In the genomic region with DNA sequence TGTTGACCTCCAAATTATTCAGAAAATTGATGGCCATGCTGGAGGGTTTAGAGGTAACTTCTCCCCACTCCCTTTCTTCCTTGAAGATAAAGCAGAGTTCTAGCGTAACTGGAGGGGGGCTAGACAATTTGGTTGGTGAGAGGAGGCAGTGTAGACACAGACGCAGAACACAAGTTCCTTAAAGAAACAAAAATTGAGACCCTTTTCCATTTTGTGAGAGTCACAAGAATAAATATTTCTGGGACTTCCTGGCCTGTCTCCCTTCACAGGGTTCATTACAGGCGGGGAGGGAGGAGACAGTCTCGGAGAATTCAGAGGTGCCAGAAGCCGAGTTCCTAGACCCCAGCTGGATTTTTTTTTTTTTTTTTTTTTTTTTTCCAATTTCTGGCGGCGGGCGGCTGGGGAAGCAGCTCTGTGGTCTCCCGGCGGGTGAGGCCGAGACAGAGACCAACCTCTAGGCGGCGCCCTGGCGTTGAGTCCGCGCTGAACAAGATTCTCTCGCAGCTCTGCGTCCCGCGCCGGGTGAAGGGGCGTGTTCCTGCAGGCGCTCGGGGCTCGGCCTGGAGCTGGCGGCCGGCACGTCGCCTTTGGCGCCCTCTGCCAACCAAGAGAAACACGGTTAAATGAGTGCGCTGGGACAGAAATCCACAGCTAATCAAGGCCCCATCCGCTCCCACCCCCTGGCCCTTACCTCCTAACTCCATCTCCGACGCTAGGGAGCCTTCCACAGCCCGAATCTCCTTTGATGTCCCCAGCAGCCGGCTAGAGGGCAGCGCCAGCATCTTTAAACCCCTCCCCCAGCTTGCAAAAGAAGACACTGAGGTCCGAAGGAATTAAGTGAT, we compare ENCODE assay signal across 8 cellular contexts. TPM values are rescaled to one million over a fixed set of nuclear protein-coding genes. Genes with fewer than 3 reads are reported as not detected.
DNase-seq lines count a peak whose midpoint lies in the region; ATAC-seq, FAIRE-seq and TF ChIP-seq lines count a peak whose summit lies in the region.

No MANE protein-coding gene starts in this region.

- TF ChIP-seq CTCF in MM.1S (IDR thresholded peaks at IDR 0.05; ENCODE audit: low read length) (peak; percentile 78), HepG2 (CRISPR knock-in tag; IDR thresholded peaks at IDR 0.05) (peak; percentile 74)

- H3K9me3 ChIP-seq in MM.1S (replicated peaks; ENCODE audit: insufficient read depth, low read length) (no peaks in the 10 kb centered on the region), HepG2 (ENCODE audit: low read length) (no peaks in the 10 kb centered on the region)

- H3K27me3 ChIP-seq in MM.1S (replicated peaks; ENCODE audit: insufficient read depth, low read length) (peaks cover 30% of the 10 kb centered on the region), HepG2 (ENCODE audit: control insufficient read depth in 1 of 2, insufficient read depth in 2 of 2, low read length in 2 of 2) (peaks cover 20 to 97% of the 10 kb centered on the region in 2 experiments; a peak in 4 of 5 replicates)

- H3K36me3 ChIP-seq in MM.1S (replicated peaks; ENCODE audit: insufficient read depth, low read length) (no peaks in the 10 kb centered on the region), HepG2 (replicated peaks in 1 of 2; ENCODE audit: control insufficient read depth in 1 of 2, insufficient read depth in 2 of 2, low read length in 2 of 2) (no peaks in the 10 kb centered on the region)

- no peaks in the 10 kb centered on the region for H3F3A ChIP-seq in MM.1S (ENCODE audit: insufficient read depth, low read length)

- H3K79me2 ChIP-seq in MM.1S (ENCODE audit: low read length) (no peaks in the 10 kb centered on the region), HepG2 (ENCODE audit: insufficient read depth, low read length) (no peaks in the 10 kb centered on the region)

- in situ Hi-C loops in T47D (cut with HindIII; ENCODE audit: low pct_unique_long_range_greater_than_20kb, low sequenced_read_pairs) (no loop called here), HepG2 (cut with HindIII; ENCODE audit: extremely low pct_ligation_motif_present, low pct_unique_long_range_greater_than_20kb) (no loop called here)

- H2AFZ ChIP-seq in MM.1S (ENCODE audit: low read length) (peak overlapping the region; percentile 65), HepG2 (ENCODE audit: low read length) (no peak overlapping the region)

- H3K27ac ChIP-seq in MM.1S (ENCODE audit: low read length), result no peak overlapping the region
- no peak overlapping the region for H3K27ac ChIP-seq in HepG2 (ENCODE audit: extremely low read length, insufficient read depth, low read length)

- BruUV-seq in HepG2 (replicated peaks; lab: Mats Ljungman, UMichigan), result no TSS peak

- TF ChIP-seq RAD21 in HepG2 (CRISPR knock-in tag; IDR thresholded peaks at IDR 0.05), result peak; percentile 58

- H3K9me2 ChIP-seq in MM.1S (replicated peaks; ENCODE audit: insufficient read depth, low read length), result no peaks in the 10 kb centered on the region

- H4K20me1 ChIP-seq in MM.1S (ENCODE audit: insufficient read depth, low read length) (no peaks in the 10 kb centered on the region), HepG2 (ENCODE audit: insufficient read depth, low read length) (no peaks in the 10 kb centered on the region)

- intact Hi-C loops in HepG2 (cut with micrococcal nuclease; ENCODE audit: unreplicated experiment), result no loop called here

- no peak for TF ChIP-seq POLR2A in GM12891 (IDR thresholded peaks at IDR 0.05; ENCODE audit: low read depth, low read length)
- TF ChIP-seq POLR2A in HepG2 (IDR thresholded peaks at IDR 0.05; ENCODE audit: insufficient read depth in 1 of 2, low read depth in 2 of 2, low read length in 2 of 2), result no peak

- no peak overlapping the region for H3K4me3 ChIP-seq in MM.1S (ENCODE audit: low read length)
- no peak overlapping the region for H3K4me3 ChIP-seq in HepG2 (replicated peaks in 1 of 3; ENCODE audit: insufficient read depth in 1 of 3, low read depth in 2 of 3, low read length in 3 of 3)

- ATAC-seq in HepG2, result peak; percentile 94
- no peak for ATAC-seq in HG03565 (IDR thresholded peaks at IDR 0.05; ENCODE audit: unreplicated experiment)

- H3K9ac ChIP-seq in MM.1S (ENCODE audit: low read length) (no peak overlapping the region; the same call in 1 of the 2 replicates), HepG2 (ENCODE audit: insufficient read depth, low read depth, low read length) (no peak overlapping the region)

- POLR2A ChIA-PET in HepG2 (lab: Yijun Ruan, JAX), result interaction anchor here (0.9 kb wide), 1 partner anchor 24 kb away, joined by 3 read pairs; no protein-coding TSS in a partner anchor

- H3K4me2 ChIP-seq in MM.1S (ENCODE audit: low read depth, low read length) (peak overlapping the region; percentile 65), HepG2 (ENCODE audit: low read depth, low read length) (peak overlapping the region; percentile 45)

- peak; percentile 5 for FAIRE-seq in GM12891 (lab: Jason Lieb, UNC)
- peak; percentile 78 for FAIRE-seq in HepG2 (lab: Jason Lieb, UNC)
- no peak for FAIRE-seq in HTR-8/SVneo (lab: Jason Lieb, UNC)

- DNase-seq in GM12891 (ENCODE audit: insufficient read length, low spot score), result peak; percentile 83
- peak; percentile 96 for DNase-seq in MM.1S
- peak; percentile 67 for DNase-seq in T-helper 9 cell
- DNase-seq in T47D (ENCODE audit: low read depth in 1 of 2, low spot score in 1 of 2), result peak; percentile 81 to 86
- DNase-seq in HepG2 (ENCODE audit: low spot score), result peak; percentile 83
- peak; percentile 91 for DNase-seq in stimulated activated CD8-positive, alpha-beta memory T cell treated with anti-CD3 and anti-CD28 coated beads, Interleukin-4, amount 100 ng/mL, for 48 hours
- no peak for DNase-seq in HTR-8/SVneo (ENCODE audit: insufficient read length, low spot score)

- WGBS in HepG2 (ENCODE audit: low lambda C conversion rate), result 3% methylated on average over 30 of the region's 39 CpGs

- TF ChIP-seq EP300 in HepG2 (IDR thresholded peaks at IDR 0.05; ENCODE audit: low read depth in 2 of 2, low read length in 2 of 2) (no peak), HepG2 (CRISPR knock-in tag; IDR thresholded peaks at IDR 0.05; ENCODE audit: borderline replicate concordance) (no peak)

- H3K4me1 ChIP-seq in MM.1S (ENCODE audit: low read length) (peaks cover 4% of the 10 kb centered on the region; the same call in 1 of the 2 replicates), HepG2 (ENCODE audit: insufficient read depth, low read length) (0 out of 2 replicates have a peak, but pooled peaks cover 4% of the 10 kb centered on the region)

- CTCF ChIA-PET in HepG2 (lab: Yijun Ruan, JAX; ENCODE audit: low intra/inter-chr PET ratio, low total read pairs), result no interaction called here

RNA-seq across cellular contexts. Expression of a gene that starts 10.2 kb away (rescaled TPM):
- 0.14 TPM for polyA plus RNA-seq in GM12891 (2012; ENCODE audit: low read depth, missing spikeins)
- total RNA-seq in HepG2 (2016; rRNA removed; fragmentation: Illumina TruSeq; extraction: Trizol), result not detected in 2 replicates
- not detected in 2 replicates for total RNA-seq in HepG2 (2016; cell fraction: cytosol; rRNA removed; fragmentation: Illumina TruSeq; extraction: Trizol; ENCODE audit: low read depth)
- not detected in 2 replicates for total RNA-seq in HepG2 (2016; cell fraction: insoluble cytoplasmic fraction; rRNA removed; fragmentation: Illumina TruSeq; extraction: Trizol)
- not detected in 2 replicates for total RNA-seq in HepG2 (2016; cell fraction: membrane; rRNA removed; fragmentation: Illumina TruSeq; extraction: Trizol)
- not detected in 2 replicates for total RNA-seq in HepG2 (2016; cell fraction: nucleus; rRNA removed; fragmentation: Illumina TruSeq; extraction: Trizol)
- polyA plus RNA-seq in HepG2 (2011; rRNA removed), result not detected in 2 replicates
- polyA plus RNA-seq in HepG2 (2011; cell fraction: cytosol; rRNA removed), result 0.01 TPM in 1 of 2 replicates, not detected in the other
- not detected in 2 replicates for polyA plus RNA-seq in HepG2 (2011; cell fraction: nucleus; rRNA removed)
- polyA plus RNA-seq in HepG2 (2012), result not detected in 2 replicates
- not detected in 2 replicates for polyA plus RNA-seq in HepG2 (2016; cell fraction: cytosol; fragmentation: Illumina TruSeq; extraction: Trizol; ENCODE audit: low read depth)
- polyA plus RNA-seq in HepG2 (2016; cell fraction: insoluble cytoplasmic fraction; fragmentation: Illumina TruSeq; extraction: Trizol; ENCODE audit: low read depth), result not detected in 2 replicates
- polyA plus RNA-seq in HepG2 (2016; cell fraction: membrane; fragmentation: Illumina TruSeq; extraction: Trizol; ENCODE audit: low read depth), result not detected in 2 replicates
- not detected in 2 replicates for polyA plus RNA-seq in HepG2 (2016; cell fraction: nucleus; fragmentation: Illumina TruSeq; extraction: Trizol; ENCODE audit: insufficient read depth, low read depth)
- polyA minus RNA-seq in HepG2 (2011; rRNA and poly(A)+ RNA removed; ENCODE audit: low replicate concordance), result 0.06 and 0.49 TPM in 2 replicates
- polyA minus RNA-seq in HepG2 (2011; cell fraction: cytosol; rRNA and poly(A)+ RNA removed), result not detected in 2 replicates
- not detected in 2 replicates for polyA minus RNA-seq in HepG2 (2011; cell fraction: nucleus; rRNA and poly(A)+ RNA removed)

RNA-seq across cellular contexts. Expression of a gene that starts 21.3 kb away (rescaled TPM):
- not detected for polyA plus RNA-seq in GM12891 (2012; ENCODE audit: low read depth, missing spikeins)
- total RNA-seq in HepG2 (2016; rRNA removed; fragmentation: Illumina TruSeq; extraction: Trizol), result not detected in 2 replicates
- not detected in 2 replicates for total RNA-seq in HepG2 (2016; cell fraction: cytosol; rRNA removed; fragmentation: Illumina TruSeq; extraction: Trizol; ENCODE audit: low read depth)
- total RNA-seq in HepG2 (2016; cell fraction: insoluble cytoplasmic fraction; rRNA removed; fragmentation: Illumina TruSeq; extraction: Trizol), result not detected in 2 replicates
- not detected in 2 replicates for total RNA-seq in HepG2 (2016; cell fraction: membrane; rRNA removed; fragmentation: Illumina TruSeq; extraction: Trizol)
- not detected in 2 replicates for total RNA-seq in HepG2 (2016; cell fraction: nucleus; rRNA removed; fragmentation: Illumina TruSeq; extraction: Trizol)
- polyA plus RNA-seq in HepG2 (2011; rRNA removed), result not detected in 2 replicates
- polyA plus RNA-seq in HepG2 (2011; cell fraction: cytosol; rRNA removed), result not detected in 2 replicates
- not detected in 2 replicates for polyA plus RNA-seq in HepG2 (2011; cell fraction: nucleus; rRNA removed)
- polyA plus RNA-seq in HepG2 (2012), result not detected in 2 replicates
- not detected in 2 replicates for polyA plus RNA-seq in HepG2 (2016; cell fraction: cytosol; fragmentation: Illumina TruSeq; extraction: Trizol; ENCODE audit: low read depth)
- not detected in 2 replicates for polyA plus RNA-seq in HepG2 (2016; cell fraction: insoluble cytoplasmic fraction; fragmentation: Illumina TruSeq; extraction: Trizol; ENCODE audit: low read depth)
- polyA plus RNA-seq in HepG2 (2016; cell fraction: membrane; fragmentation: Illumina TruSeq; extraction: Trizol; ENCODE audit: low read depth), result not detected in 2 replicates
- not detected in 2 replicates for polyA plus RNA-seq in HepG2 (2016; cell fraction: nucleus; fragmentation: Illumina TruSeq; extraction: Trizol; ENCODE audit: insufficient read depth, low read depth)
- polyA minus RNA-seq in HepG2 (2011; rRNA and poly(A)+ RNA removed; ENCODE audit: low replicate concordance), result 0.19 TPM in 1 of 2 replicates, not detected in the other
- not detected in 2 replicates for polyA minus RNA-seq in HepG2 (2011; cell fraction: cytosol; rRNA and poly(A)+ RNA removed)
- not detected in 2 replicates for polyA minus RNA-seq in HepG2 (2011; cell fraction: nucleus; rRNA and poly(A)+ RNA removed)

RNA-seq across cellular contexts. Expression of a gene that starts 25.6 kb away (rescaled TPM):
- polyA plus RNA-seq in GM12891 (2012; ENCODE audit: low read depth, missing spikeins), result 2.3 TPM
- not detected in 2 replicates for total RNA-seq in HepG2 (2016; rRNA removed; fragmentation: Illumina TruSeq; extraction: Trizol)
- total RNA-seq in HepG2 (2016; cell fraction: cytosol; rRNA removed; fragmentation: Illumina TruSeq; extraction: Trizol; ENCODE audit: low read depth), result not detected in 2 replicates
- not detected in 2 replicates for total RNA-seq in HepG2 (2016; cell fraction: insoluble cytoplasmic fraction; rRNA removed; fragmentation: Illumina TruSeq; extraction: Trizol)
- total RNA-seq in HepG2 (2016; cell fraction: membrane; rRNA removed; fragmentation: Illumina TruSeq; extraction: Trizol), result not detected in 2 replicates
- not detected in 2 replicates for total RNA-seq in HepG2 (2016; cell fraction: nucleus; rRNA removed; fragmentation: Illumina TruSeq; extraction: Trizol)
- polyA plus RNA-seq in HepG2 (2011; rRNA removed), result 0.04 and 0.08 TPM in 2 replicates
- not detected in 2 replicates for polyA plus RNA-seq in HepG2 (2011; cell fraction: cytosol; rRNA removed)
- polyA plus RNA-seq in HepG2 (2011; cell fraction: nucleus; rRNA removed), result not detected in 2 replicates
- polyA plus RNA-seq in HepG2 (2012), result not detected in 2 replicates
- polyA plus RNA-seq in HepG2 (2016; cell fraction: cytosol; fragmentation: Illumina TruSeq; extraction: Trizol; ENCODE audit: low read depth), result not detected in 2 replicates
- polyA plus RNA-seq in HepG2 (2016; cell fraction: insoluble cytoplasmic fraction; fragmentation: Illumina TruSeq; extraction: Trizol; ENCODE audit: low read depth), result not detected in 2 replicates
- not detected in 2 replicates for polyA plus RNA-seq in HepG2 (2016; cell fraction: membrane; fragmentation: Illumina TruSeq; extraction: Trizol; ENCODE audit: low read depth)
- not detected in 2 replicates for polyA plus RNA-seq in HepG2 (2016; cell fraction: nucleus; fragmentation: Illumina TruSeq; extraction: Trizol; ENCODE audit: insufficient read depth, low read depth)
- 8.9 TPM in 1 of 2 replicates, not detected in the other for polyA minus RNA-seq in HepG2 (2011; rRNA and poly(A)+ RNA removed; ENCODE audit: low replicate concordance)
- not detected in 2 replicates for polyA minus RNA-seq in HepG2 (2011; cell fraction: cytosol; rRNA and poly(A)+ RNA removed)
- polyA minus RNA-seq in HepG2 (2011; cell fraction: nucleus; rRNA and poly(A)+ RNA removed), result not detected in 2 replicates

RNA-seq across cellular contexts. Expression of a gene that starts 31.6 kb away (rescaled TPM):
- 0.12 TPM for polyA plus RNA-seq in GM12891 (2012; ENCODE audit: low read depth, missing spikeins)
- total RNA-seq in HepG2 (2016; rRNA removed; fragmentation: Illumina TruSeq; extraction: Trizol), result not detected in 2 replicates
- total RNA-seq in HepG2 (2016; cell fraction: cytosol; rRNA removed; fragmentation: Illumina TruSeq; extraction: Trizol; ENCODE audit: low read depth), result not detected in 2 replicates
- total RNA-seq in HepG2 (2016; cell fraction: insoluble cytoplasmic fraction; rRNA removed; fragmentation: Illumina TruSeq; extraction: Trizol), result not detected in 2 replicates
- total RNA-seq in HepG2 (2016; cell fraction: membrane; rRNA removed; fragmentation: Illumina TruSeq; extraction: Trizol), result not detected in 2 replicates
- total RNA-seq in HepG2 (2016; cell fraction: nucleus; rRNA removed; fragmentation: Illumina TruSeq; extraction: Trizol), result not detected in 2 replicates
- not detected in 2 replicates for polyA plus RNA-seq in HepG2 (2011; rRNA removed)
- polyA plus RNA-seq in HepG2 (2011; cell fraction: cytosol; rRNA removed), result not detected in 2 replicates
- polyA plus RNA-seq in HepG2 (2011; cell fraction: nucleus; rRNA removed), result not detected in 2 replicates
- polyA plus RNA-seq in HepG2 (2012), result not detected in 2 replicates
- polyA plus RNA-seq in HepG2 (2016; cell fraction: cytosol; fragmentation: Illumina TruSeq; extraction: Trizol; ENCODE audit: low read depth), result not detected in 2 replicates
- not detected in 2 replicates for polyA plus RNA-seq in HepG2 (2016; cell fraction: insoluble cytoplasmic fraction; fragmentation: Illumina TruSeq; extraction: Trizol; ENCODE audit: low read depth)
- polyA plus RNA-seq in HepG2 (2016; cell fraction: membrane; fragmentation: Illumina TruSeq; extraction: Trizol; ENCODE audit: low read depth), result not detected in 2 replicates
- not detected in 2 replicates for polyA plus RNA-seq in HepG2 (2016; cell fraction: nucleus; fragmentation: Illumina TruSeq; extraction: Trizol; ENCODE audit: insufficient read depth, low read depth)
- polyA minus RNA-seq in HepG2 (2011; rRNA and poly(A)+ RNA removed; ENCODE audit: low replicate concordance), result 3.5 TPM in 1 of 2 replicates, not detected in the other
- polyA minus RNA-seq in HepG2 (2011; cell fraction: cytosol; rRNA and poly(A)+ RNA removed), result not detected in 2 replicates
- polyA minus RNA-seq in HepG2 (2011; cell fraction: nucleus; rRNA and poly(A)+ RNA removed), result not detected in 2 replicates

RNA-seq across cellular contexts. Expression of a gene that starts 42.8 kb away (rescaled TPM):
- not detected for polyA plus RNA-seq in GM12891 (2012; ENCODE audit: low read depth, missing spikeins)
- not detected in 2 replicates for total RNA-seq in HepG2 (2016; rRNA removed; fragmentation: Illumina TruSeq; extraction: Trizol)
- total RNA-seq in HepG2 (2016; cell fraction: cytosol; rRNA removed; fragmentation: Illumina TruSeq; extraction: Trizol; ENCODE audit: low read depth), result not detected in 2 replicates
- not detected in 2 replicates for total RNA-seq in HepG2 (2016; cell fraction: insoluble cytoplasmic fraction; rRNA removed; fragmentation: Illumina TruSeq; extraction: Trizol)
- total RNA-seq in HepG2 (2016; cell fraction: membrane; rRNA removed; fragmentation: Illumina TruSeq; extraction: Trizol), result not detected in 2 replicates
- total RNA-seq in HepG2 (2016; cell fraction: nucleus; rRNA removed; fragmentation: Illumina TruSeq; extraction: Trizol), result not detected in 2 replicates
- not detected in 2 replicates for polyA plus RNA-seq in HepG2 (2011; rRNA removed)
- not detected in 2 replicates for polyA plus RNA-seq in HepG2 (2011; cell fraction: cytosol; rRNA removed)
- not detected in 2 replicates for polyA plus RNA-seq in HepG2 (2011; cell fraction: nucleus; rRNA removed)
- not detected in 2 replicates for polyA plus RNA-seq in HepG2 (2012)
- polyA plus RNA-seq in HepG2 (2016; cell fraction: cytosol; fragmentation: Illumina TruSeq; extraction: Trizol; ENCODE audit: low read depth), result not detected in 2 replicates
- polyA plus RNA-seq in HepG2 (2016; cell fraction: insoluble cytoplasmic fraction; fragmentation: Illumina TruSeq; extraction: Trizol; ENCODE audit: low read depth), result not detected in 2 replicates
- not detected in 2 replicates for polyA plus RNA-seq in HepG2 (2016; cell fraction: membrane; fragmentation: Illumina TruSeq; extraction: Trizol; ENCODE audit: low read depth)
- polyA plus RNA-seq in HepG2 (2016; cell fraction: nucleus; fragmentation: Illumina TruSeq; extraction: Trizol; ENCODE audit: insufficient read depth, low read depth), result not detected in 2 replicates
- polyA minus RNA-seq in HepG2 (2011; rRNA and poly(A)+ RNA removed; ENCODE audit: low replicate concordance), result 0.49 TPM in 1 of 2 replicates, not detected in the other
- polyA minus RNA-seq in HepG2 (2011; cell fraction: cytosol; rRNA and poly(A)+ RNA removed), result not detected in 2 replicates
- polyA minus RNA-seq in HepG2 (2011; cell fraction: nucleus; rRNA and poly(A)+ RNA removed), result not detected in 2 replicates
